9 cellular contexts compared by ENCODE assay signal in the genomic region with DNA sequence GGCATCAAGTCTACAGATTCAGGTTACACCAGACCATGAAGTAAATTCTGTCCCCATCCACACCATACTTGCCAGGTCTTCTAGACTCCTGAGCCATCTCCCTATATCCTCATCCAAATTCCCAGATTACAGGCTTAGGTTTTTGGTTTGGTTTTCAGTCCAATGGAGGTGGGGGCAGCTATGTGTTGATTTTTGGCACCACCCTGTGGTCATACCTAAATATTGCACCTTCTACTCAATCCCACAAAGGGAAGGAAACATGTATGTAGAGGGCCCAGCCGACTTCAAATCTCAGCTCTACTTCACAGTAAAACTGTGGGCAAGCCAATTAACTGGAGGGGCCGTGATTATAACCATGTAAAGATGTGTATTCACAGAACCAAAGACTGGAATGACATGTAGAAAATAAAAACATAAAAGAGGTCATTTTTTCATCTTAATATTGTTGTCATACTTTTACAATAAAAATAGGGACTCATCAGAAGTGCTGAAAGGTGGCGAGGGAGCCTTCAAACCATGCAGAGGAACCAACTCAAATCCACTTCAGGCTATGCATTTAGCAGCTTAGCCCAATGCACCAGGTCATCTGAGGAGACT. TPM values are rescaled to one million over a fixed set of nuclear protein-coding genes. Genes with fewer than 3 reads are reported as not detected.
DNase-seq lines count a peak whose midpoint lies in the region; ATAC-seq, FAIRE-seq and TF ChIP-seq lines count a peak whose summit lies in the region.
"Had no signal": no experiment of that assay in that cellular context is flagged by ENCODE, and none has a peak within 500 bp of the region (broad histone marks: within the 10 kb centered on the region; RNA-seq: fewer than 3 reads in every experiment).

No MANE protein-coding gene starts in this region.

- no peak overlapping the region for H3K4me2 ChIP-seq in SU-DHL-6 (ENCODE audit: low read depth, low read length, poor library complexity, severe bottlenecking)

- H3K9me3 Mint-ChIP-seq in naive B cell = no peaks in the 10 kb centered on the region

- no peaks in the 10 kb centered on the region for H3K79me2 ChIP-seq in SU-DHL-6 (ENCODE audit: insufficient read depth, low read length)

- no peak overlapping the region for H3K27ac ChIP-seq in SU-DHL-6 (ENCODE audit: low read depth, low read length)
- H3K27ac ChIP-seq in effector memory CD4-positive, alpha-beta T cell (ENCODE audit: insufficient read depth, low read length, poor library complexity, severe bottlenecking) = no peak overlapping the region

- no peak overlapping the region for H3K9ac ChIP-seq in SU-DHL-6 (ENCODE audit: low read length)

- no peak overlapping the region for H2AFZ ChIP-seq in SU-DHL-6 (ENCODE audit: low read depth, low read length, severe bottlenecking)

- no peaks in the 10 kb centered on the region for H3K27me3 ChIP-seq in SU-DHL-6 (ENCODE audit: low read length)
- no peaks in the 10 kb centered on the region for H3K27me3 ChIP-seq in effector memory CD4-positive, alpha-beta T cell (replicated peaks; ENCODE audit: control insufficient read depth, insufficient read depth, low read length, poor library complexity, severe bottlenecking)

- no peaks in the 10 kb centered on the region for H4K20me1 ChIP-seq in SU-DHL-6 (ENCODE audit: low read depth, low read length)

- H3F3A ChIP-seq in SU-DHL-6 (ENCODE audit: insufficient read depth) = no peaks in the 10 kb centered on the region

- H3K4me1 Mint-ChIP-seq in naive B cell = peaks cover 8 to 9% (median 9%) of the 10 kb centered on the region in 3 donors

- H3K36me3 ChIP-seq in SU-DHL-6 (ENCODE audit: low read length) = no peaks in the 10 kb centered on the region
- H3K36me3 ChIP-seq in effector memory CD4-positive, alpha-beta T cell (ENCODE audit: control insufficient read depth, insufficient read depth, low read length) = peaks cover 36% of the 10 kb centered on the region

- DNase-seq in A172 (ENCODE audit: low spot score) (peak; percentile 54), DMS53 treated with DMSO at 0.1 percent for 48 hours (lab: John Stamatoyannopoulos, UW; ENCODE audit: unreplicated experiment) (peak; percentile 37), HTR-8/SVneo (ENCODE audit: insufficient read length, low spot score) (peak; percentile 48), epithelial cell of proximal tubule (ENCODE audit: low read depth) (peak; percentile 2), naive B cell (no peak)
- DNase-seq in effector memory CD4-positive, alpha-beta T cell = no peak

- H3K9me3 ChIP-seq in SU-DHL-6 (ENCODE audit: insufficient read depth, low read length) = no peaks in the 10 kb centered on the region
- no peaks in the 10 kb centered on the region for H3K9me3 ChIP-seq in effector memory CD4-positive, alpha-beta T cell (ENCODE audit: control insufficient read depth, low read length)

- H3K9me2 ChIP-seq in SU-DHL-6 (replicated peaks; ENCODE audit: insufficient read depth, low read length) = no peaks in the 10 kb centered on the region

- no peak for FAIRE-seq in HTR-8/SVneo (lab: Jason Lieb, UNC)
- FAIRE-seq: frontal cortex had no signal

- H3K4me3 Mint-ChIP-seq in naive B cell = no peak overlapping the region

- H3K4me1 ChIP-seq in effector memory CD4-positive, alpha-beta T cell (ENCODE audit: control insufficient read depth, insufficient read depth, low read length, poor library complexity, severe bottlenecking) = no peaks in the 10 kb centered on the region

- H3K36me3 Mint-ChIP-seq in naive B cell = peaks cover 6 to 14% of the 10 kb centered on the region in 2 donors

- no peak overlapping the region for H3K4me3 ChIP-seq in SU-DHL-6 (ENCODE audit: insufficient read depth, low read length, poor library complexity, severe bottlenecking)
- no peak overlapping the region for H3K4me3 ChIP-seq in epithelial cell of proximal tubule (ENCODE audit: low read depth, low read length)
- no peak overlapping the region for H3K4me3 ChIP-seq in effector memory CD4-positive, alpha-beta T cell (ENCODE audit: insufficient read depth, low read depth, low read length, poor library complexity, severe bottlenecking)

- TF ChIP-seq CTCF in SU-DHL-6 (IDR thresholded peaks at IDR 0.05; ENCODE audit: insufficient read depth, low read length, poor library complexity, severe bottlenecking) (peak; percentile 57), epithelial cell of proximal tubule (conservative IDR thresholded peaks at IDR 0.05; ENCODE audit: low read depth, low read length) (peak; percentile 77)

- peak overlapping the region in 1 of 6 donors; percentile 22 for H3K27ac Mint-ChIP-seq in naive B cell

- no peaks in the 10 kb centered on the region for H3K27me3 Mint-ChIP-seq in naive B cell

- ATAC-seq in naive B cell (ENCODE audit: low read depth in 2 of 2) (peak; percentile 62 to 66), GM21717 (IDR thresholded peaks at IDR 0.05; ENCODE audit: unreplicated experiment) (no peak)

RNA-seq across cellular contexts. Expression of gene ERCC6, which starts 19.8 kb away (rescaled TPM):
- 4.0 and 5.2 TPM in 2 replicates for total RNA-seq in A172 (2014; rRNA removed; shearing (Covaris generic))
- 4.1 and 5.6 TPM in 2 replicates for total RNA-seq in epithelial cell of proximal tubule
- polyA plus RNA-seq in naive B cell (ENCODE audit: low read depth in 6 of 6) = 10 to 100 TPM in 4 of 6 donors, 1 to 10 TPM in 2; 8.6 to 19.0 (median 12.8) TPM

Comparison
In these comparisons a context has a peak if more than half of its experiments do, and no peak if none do; other contexts are left out.
1. DNase-seq: peak in A172 (single experiment), DMS53 treated with DMSO at 0.1 percent for 48 hours (single experiment), HTR-8/SVneo (single experiment) and epithelial cell of proximal tubule (single experiment); none in naive B cell (single experiment) and effector memory CD4-positive, alpha-beta T cell (0 of 3).